19 cellular contexts compared by ENCODE assay signal in the genomic region with DNA sequence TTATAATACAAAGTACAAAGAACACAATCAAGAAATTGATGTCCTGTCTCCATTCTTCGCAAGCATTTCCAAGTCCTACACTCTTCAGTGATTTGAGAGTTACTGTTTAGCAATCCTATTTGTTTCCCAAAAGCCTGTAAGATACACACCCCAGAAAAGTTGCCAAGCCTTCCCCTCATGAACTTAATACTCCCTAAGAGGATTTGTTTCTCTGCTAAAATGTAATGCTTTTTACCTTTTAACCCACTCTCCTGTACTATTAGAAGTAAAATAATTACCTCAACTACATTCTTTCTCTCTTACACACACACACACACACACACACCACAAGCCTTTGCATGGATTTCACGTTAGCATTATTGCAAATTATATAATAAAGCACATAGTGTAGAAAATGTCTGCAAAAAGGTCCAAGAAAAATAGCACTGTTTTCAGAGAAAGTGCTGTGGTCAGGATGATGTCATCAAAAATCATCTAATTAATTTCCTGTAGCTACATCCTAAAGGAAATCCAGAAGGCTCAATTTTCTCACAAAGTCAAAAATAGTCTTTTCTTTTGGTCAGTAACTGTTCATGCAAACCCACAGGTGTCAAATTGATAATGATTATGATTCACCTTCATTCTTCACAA.
DNase-seq lines count a peak whose midpoint lies in the region; ATAC-seq, FAIRE-seq and TF ChIP-seq lines count a peak whose summit lies in the region.
"Had no signal": no experiment of that assay in that cellular context is flagged by ENCODE, and none has a peak within 500 bp of the region (broad histone marks: within the 10 kb centered on the region; RNA-seq: fewer than 3 reads in every experiment).

No MANE protein-coding gene starts in this region.

- in situ Hi-C loops in brain microvascular endothelial cell (cut with HindIII; ENCODE audit: low pct_ligation_motif_present, low sequenced_read_pairs), result no loop called here

- no peaks in the 10 kb centered on the region for H3K9me3 ChIP-seq in thyroid gland
- H3K9me3 ChIP-seq: heart right ventricle, thoracic aorta had no signal

- peak overlapping the region in 1 of 2 donors; percentile 37 for H3K27ac Mint-ChIP-seq in stimulated activated naive CD8-positive, alpha-beta T cell treated with anti-CD3 and anti-CD28 coated beads, Interleukin-15, amount 100 ng/mL, for 72 hours
- H3K27ac Mint-ChIP-seq: endodermal cell had no signal

- no peaks in the 10 kb centered on the region for H3K36me3 ChIP-seq in brain microvascular endothelial cell (replicated peaks)
- no peaks in the 10 kb centered on the region for H3K36me3 ChIP-seq in thyroid gland
- H3K36me3 ChIP-seq: cardiac muscle cell, heart right ventricle, thoracic aorta had no signal

- no peaks in the 10 kb centered on the region for H3K4me1 Mint-ChIP-seq in stimulated activated naive CD8-positive, alpha-beta T cell treated with anti-CD3 and anti-CD28 coated beads, Interleukin-15, amount 100 ng/mL, for 72 hours
- H3K4me1 Mint-ChIP-seq: endodermal cell had no signal

- no peak overlapping the region for H3K4me3 Mint-ChIP-seq in stimulated activated naive CD8-positive, alpha-beta T cell treated with anti-CD3 and anti-CD28 coated beads, Interleukin-15, amount 100 ng/mL, for 72 hours
- H3K4me3 Mint-ChIP-seq: endodermal cell had no signal

- no peaks in the 10 kb centered on the region for H3K4me1 ChIP-seq in thyroid gland

- no peaks in the 10 kb centered on the region for H3K9me3 Mint-ChIP-seq in stimulated activated naive CD8-positive, alpha-beta T cell treated with anti-CD3 and anti-CD28 coated beads, Interleukin-15, amount 100 ng/mL, for 72 hours
- H3K9me3 Mint-ChIP-seq: endodermal cell had no signal

- TF ChIP-seq CTCF in brain microvascular endothelial cell (IDR thresholded peaks at IDR 0.05; ENCODE audit: low read depth, low read length, missing control alignments) (no peak), thyroid gland (IDR thresholded peaks at IDR 0.05) (no peak)

- TF ChIP-seq POLR2A in thyroid gland (IDR thresholded peaks at IDR 0.05), result no peak

- no peak overlapping the region for H3K4me3 ChIP-seq in brain microvascular endothelial cell (ENCODE audit: low read depth, low read length)
- no peak overlapping the region for H3K4me3 ChIP-seq in thyroid gland (replicated peaks in 1 of 3)
- H3K4me3 ChIP-seq: cardiac muscle cell, heart right ventricle, thoracic aorta had no signal

- H3K27me3 ChIP-seq in brain microvascular endothelial cell (replicated peaks) (no peaks in the 10 kb centered on the region), thyroid gland (no peaks in the 10 kb centered on the region)
- H3K27me3 ChIP-seq: cardiac muscle cell, heart right ventricle had no signal

- intact Hi-C loops in Right ventricle myocardium superior (cut with DNase I), result no loop called here
- intact Hi-C loops in cardiac septum (cut with DNase I), result no loop called here
- intact Hi-C loops in thyroid gland (cut with DNase I), result no loop called here

- 75 to 80% methylated on average over 2 of the region's 2 CpGs for WGBS in thyroid gland, 2 donors

- no peak for DNase-seq in Right ventricle myocardium superior
- DNase-seq in cardiac septum (ENCODE audit: low spot score), result no peak
- peak; percentile 5 for DNase-seq in brain microvascular endothelial cell
- DNase-seq in iris pigment epithelial cell (ENCODE audit: low read depth), result peak; percentile 40
- DNase-seq in urothelium cell line (ENCODE audit: low spot score), result no peak
- DNase-seq in thyroid gland, result no peak
- no peak for DNase-seq in stimulated activated naive CD8-positive, alpha-beta T cell treated with anti-CD3 and anti-CD28 coated beads, Interleukin-15, amount 100 ng/mL, for 72 hours
- DNase-seq in DMS114 treated with DMSO at 0.1 percent for 48 hours (lab: John Stamatoyannopoulos, UW; ENCODE audit: unreplicated experiment), result no peak
- DNase-seq: activated naive CD4-positive, alpha-beta T cell; endodermal cell; NCI-H1930; NCI-H774; stimulated activated CD4-positive, alpha-beta T cell treated with anti-CD3 and anti-CD28 coated beads, Interleukin-1b, Interleukin-23, amount 100 ng/mL, for 48 hours; T-helper 2 cell had no signal

- H3K27ac ChIP-seq in brain microvascular endothelial cell (no peak overlapping the region), thyroid gland (no peak overlapping the region)
- H3K27ac ChIP-seq: cardiac muscle cell, RWPE1, thoracic aorta had no signal

- H3K27me3 Mint-ChIP-seq in stimulated activated naive CD8-positive, alpha-beta T cell treated with anti-CD3 and anti-CD28 coated beads, Interleukin-15, amount 100 ng/mL, for 72 hours, result no peaks in the 10 kb centered on the region

- peak; percentile 73 for ATAC-seq in Right ventricle myocardium superior (ENCODE audit: poor library complexity)
- no peak for ATAC-seq in stimulated activated naive CD8-positive, alpha-beta T cell treated with anti-CD3 and anti-CD28 coated beads, Interleukin-15, amount 100 ng/mL, for 72 hours
- ATAC-seq: activated CD4-positive, CD25-positive, alpha-beta regulatory T cell treated with anti-CD3 and anti-CD28 coated beads, Interleukin-2, amount 50 U/mL, for 24 hours had no signal

- peak; percentile 46 for FAIRE-seq in urothelium cell line (lab: Jason Lieb, UNC)

Comparison
In these comparisons a context has a peak if more than half of its experiments do, and no peak if none do; other contexts are left out.
1. DNase-seq: peak in brain microvascular endothelial cell (single experiment) and iris pigment epithelial cell (single experiment); none in Right ventricle myocardium superior (single experiment), cardiac septum (single experiment), urothelium cell line (single experiment), thyroid gland (0 of 2), stimulated activated naive CD8-positive, alpha-beta T cell treated with anti-CD3 and anti-CD28 coated beads, Interleukin-15, amount 100 ng/mL, for 72 hours (0 of 2) and DMS114 treated with DMSO at 0.1 percent for 48 hours (single experiment).